18 cellular contexts compared by ENCODE assay signal in the genomic region with DNA sequence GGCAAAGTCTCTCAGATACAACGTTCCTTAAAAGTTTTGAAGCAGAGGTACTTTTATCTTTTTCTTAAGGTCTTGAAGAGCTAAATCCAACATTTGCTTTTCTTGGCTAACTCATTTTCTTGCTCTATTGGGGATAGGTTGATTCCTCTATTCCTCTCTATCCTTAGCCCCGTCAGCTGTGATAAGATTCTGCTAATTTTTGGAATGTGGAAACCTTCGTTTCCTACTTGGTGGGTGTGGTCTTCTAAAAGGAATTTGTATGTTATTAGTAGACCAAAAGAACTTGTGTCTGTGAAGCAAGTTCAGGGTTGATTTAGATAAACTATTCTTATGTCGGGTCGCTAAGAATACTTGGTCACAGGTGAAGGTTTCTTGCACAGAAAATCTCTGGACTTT.
"Had no signal": no experiment of that assay in that cellular context is flagged by ENCODE, and none has a peak within 500 bp of the region (broad histone marks: within the 10 kb centered on the region; RNA-seq: fewer than 3 reads in every experiment).

No MANE protein-coding gene starts in this region.

- H3K4me1 ChIP-seq: esophagus squamous epithelium, sigmoid colon, testis, upper lobe of right lung, vagina had no signal

- H3K27ac ChIP-seq: dorsolateral prefrontal cortex, esophagus squamous epithelium, heart left ventricle, ovary, right atrium auricular region, sigmoid colon, testis, tibial nerve, upper lobe of right lung, vagina had no signal

- H3K36me3 ChIP-seq: esophagus squamous epithelium, ovary, right atrium auricular region, sigmoid colon, tibial nerve, upper lobe of right lung, vagina had no signal

- H3K27ac Mint-ChIP-seq: natural killer cell; stimulated activated effector memory CD8-positive, alpha-beta T cell treated with anti-CD3 and anti-CD28 coated beads, Interleukin-12 subunit alpha, Interleukin-12 subunit beta, amount 100 ng/mL, for 72 hours had no signal

- H3K9me3 ChIP-seq: esophagus squamous epithelium, heart left ventricle, mucosa of descending colon, ovary, right atrium auricular region, sigmoid colon, testis, tibial nerve, upper lobe of right lung, vagina had no signal

- H3K4me1 Mint-ChIP-seq: neural crest cell had no signal

- H3K4me3 ChIP-seq: dorsolateral prefrontal cortex, esophagus squamous epithelium, heart left ventricle, mucosa of descending colon, ovary, right atrium auricular region, sigmoid colon, testis, tibial nerve, upper lobe of right lung, vagina had no signal

- H3K27me3 ChIP-seq: dorsolateral prefrontal cortex, esophagus squamous epithelium, heart left ventricle, ovary, right atrium auricular region, sigmoid colon, testis, tibial nerve, upper lobe of right lung, vagina had no signal

- H3K9me3 Mint-ChIP-seq: natural killer cell; neural crest cell; stimulated activated effector memory CD8-positive, alpha-beta T cell treated with anti-CD3 and anti-CD28 coated beads, Interleukin-12 subunit alpha, Interleukin-12 subunit beta, amount 100 ng/mL, for 72 hours; stimulated activated naive CD8-positive, alpha-beta T cell treated with anti-CD3 and anti-CD28 coated beads, Interleukin-15, Interleukin-2, amounts not matched to agents 100 ng/mL and 50 ng/mL, for 24 hours had no signal

- ATAC-seq: mucosa of descending colon had no signal

- H3K4me3 Mint-ChIP-seq: natural killer cell; neural crest cell; stimulated activated effector memory CD8-positive, alpha-beta T cell treated with anti-CD3 and anti-CD28 coated beads, Interleukin-12 subunit alpha, Interleukin-12 subunit beta, amount 100 ng/mL, for 72 hours; stimulated activated naive CD8-positive, alpha-beta T cell treated with anti-CD3 and anti-CD28 coated beads, Interleukin-15, Interleukin-2, amounts not matched to agents 100 ng/mL and 50 ng/mL, for 24 hours had no signal

- DNase-seq: cortex of kidney; dorsolateral prefrontal cortex; effector memory CD4-positive, alpha-beta T cell; esophagus squamous epithelium; heart left ventricle; hippocampal formation; mucosa of descending colon; natural killer cell; ovary; sigmoid colon; testis; upper lobe of right lung had no signal

- H3K36me3 Mint-ChIP-seq: natural killer cell had no signal
